24 cellular contexts compared by ENCODE assay signal in the genomic region with DNA sequence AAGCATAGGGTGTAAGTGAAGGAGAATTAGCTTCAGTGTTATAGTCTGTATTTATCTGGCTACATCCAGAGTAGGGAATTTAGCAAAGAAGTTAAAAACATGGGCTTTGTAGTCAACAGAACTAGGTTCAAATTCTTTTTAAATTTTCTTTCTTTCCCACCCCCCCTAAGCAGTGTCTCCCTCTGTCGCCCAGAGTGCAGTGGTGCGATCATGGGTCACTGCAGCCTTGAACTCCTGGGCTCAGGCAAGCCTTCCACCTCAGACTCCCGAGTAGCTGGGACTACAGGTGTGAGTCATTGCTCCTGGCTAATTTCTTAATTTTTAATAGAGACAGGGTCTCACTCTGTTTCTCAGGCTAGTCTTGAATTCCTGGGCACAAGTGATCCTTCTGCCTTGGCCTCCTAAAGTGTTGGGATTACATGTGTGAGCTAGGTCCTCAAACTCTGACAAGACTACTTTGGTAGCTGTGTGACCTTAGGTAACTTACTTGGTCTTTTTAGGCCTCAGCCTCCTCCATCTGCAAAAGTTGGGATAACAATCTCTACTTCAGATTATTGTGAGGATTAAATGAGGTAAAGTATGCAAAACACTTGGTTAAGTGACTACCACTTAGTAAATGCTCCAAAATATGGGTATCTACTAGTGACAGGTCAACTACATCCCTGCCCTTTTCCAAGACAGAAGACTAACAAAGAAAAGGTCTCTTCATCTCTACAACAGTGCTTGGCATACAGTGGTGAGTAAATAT. TPM values are rescaled to one million over a fixed set of nuclear protein-coding genes. Genes with fewer than 3 reads are reported as not detected.
DNase-seq lines count a peak whose midpoint lies in the region; ATAC-seq and TF ChIP-seq lines count a peak whose summit lies in the region.
"Had no signal": no experiment of that assay in that cellular context is flagged by ENCODE, and none has a peak within 500 bp of the region (broad histone marks: within the 10 kb centered on the region; RNA-seq: fewer than 3 reads in every experiment).

No MANE protein-coding gene starts in this region.

- no peak overlapping the region for H3K9ac ChIP-seq in Karpas-422 (ENCODE audit: low read length)

- H3K36me3 ChIP-seq in Karpas-422 (ENCODE audit: insufficient read depth, low read length) (no peaks in the 10 kb centered on the region), aorta (ENCODE audit: control insufficient read depth in 1 of 2, insufficient read depth in 2 of 2, low read length in 1 of 2) (no peaks in the 10 kb centered on the region)
- H3K36me3 ChIP-seq: ascending aorta, left lung, thyroid gland had no signal

- no peak overlapping the region for H3K4me2 ChIP-seq in Karpas-422 (ENCODE audit: low read depth, low read length, poor library complexity, severe bottlenecking)

- H3K27me3 ChIP-seq in Karpas-422 (ENCODE audit: low read length) (no peaks in the 10 kb centered on the region), foreskin keratinocyte (no peaks in the 10 kb centered on the region), aorta (ENCODE audit: control insufficient read depth in 1 of 2, insufficient read depth in 2 of 2, low read length in 1 of 2) (no peaks in the 10 kb centered on the region)
- H3K27me3 ChIP-seq: ascending aorta, left lung, thyroid gland had no signal

- H3K4me3 ChIP-seq in Karpas-422 (ENCODE audit: low read length): no peak overlapping the region
- no peak overlapping the region for H3K4me3 ChIP-seq in aorta (ENCODE audit: low read length in 2 of 2)
- H3K4me3 ChIP-seq: ascending aorta, left lung, mucosa of descending colon, skin epidermis, thyroid gland had no signal

- peak overlapping the region; percentile 33; the same call in 1 of the 2 replicates for H2AFZ ChIP-seq in Karpas-422 (ENCODE audit: low read length)

- DNase-seq in DMS53 (lab: John Stamatoyannopoulos, UW) (peak; percentile 17), DMS53 treated with DMSO at 0.1 percent for 48 hours (lab: John Stamatoyannopoulos, UW; ENCODE audit: unreplicated experiment) (no peak), Karpas-422 (peak; percentile 62), foreskin keratinocyte (no peak), DMS79 treated with DMSO at 0.1 percent for 48 hours (lab: John Stamatoyannopoulos, UW) (no peak), pons (ENCODE audit: low spot score) (no peak), aorta (no peak), superior temporal gyrus (ENCODE audit: extremely low spot score) (no peak)
- DNase-seq: 8988T; activated CD4-positive, alpha-beta T cell treated with anti-CD3 and anti-CD28 coated beads, Interleukin-2, amount 50 U/mL, for 1 hour; activated naive CD4-positive, alpha-beta T cell treated with Interleukin-2 at 50 U/mL for 16 hours; DMS79; GOT3; left lung; mucosa of descending colon; NCI-H1105 treated with DMSO at 0.1 percent for 48 hours; NCI-H2171; NCI-H748 treated with DMSO at 0.1 percent for 48 hours; SW 1271; thyroid gland had no signal

- no peaks in the 10 kb centered on the region for H4K20me1 ChIP-seq in Karpas-422 (ENCODE audit: insufficient read depth, low read depth, low read length)

- no peaks in the 10 kb centered on the region for H3K79me2 ChIP-seq in Karpas-422 (ENCODE audit: low read length)

- H3K27ac ChIP-seq in Karpas-422 (ENCODE audit: low read length) (no peak overlapping the region), foreskin keratinocyte (no peak overlapping the region), aorta (ENCODE audit: low read depth in 1 of 2, low read length in 2 of 2) (no peak overlapping the region)
- H3K27ac ChIP-seq: ascending aorta, C4-2B, thyroid gland had no signal

- WGBS in aorta, 2 donors: 69 to 71% methylated on average over 3 of the region's 3 CpGs

- no peak for ATAC-seq in foreskin keratinocyte
- ATAC-seq in aorta (ENCODE audit: low FRiP score): no peak
- ATAC-seq: left lung, mucosa of descending colon had no signal

- TF ChIP-seq CTCF in foreskin keratinocyte (conservative IDR thresholded peaks at IDR 0.05): peak; percentile 20

- intact Hi-C loops in aorta (cut with DNase I): no loop called here

- H3K9me3 ChIP-seq in Karpas-422 (ENCODE audit: low read length) (no peaks in the 10 kb centered on the region), aorta (ENCODE audit: control insufficient read depth, low read length) (no peaks in the 10 kb centered on the region)
- H3K9me3 ChIP-seq: ascending aorta, left lung, mucosa of descending colon, thyroid gland had no signal

- no peaks in the 10 kb centered on the region for H3K9me2 ChIP-seq in Karpas-422 (replicated peaks; ENCODE audit: insufficient read depth, low read length)

- H3K4me1 ChIP-seq in Karpas-422 (ENCODE audit: low read length) (peaks cover 32% of the 10 kb centered on the region), foreskin keratinocyte (peaks cover 26% of the 10 kb centered on the region), aorta (ENCODE audit: control insufficient read depth in 1 of 2, insufficient read depth in 2 of 2, low read length in 2 of 2) (no peaks in the 10 kb centered on the region)
- H3K4me1 ChIP-seq: thyroid gland had no signal

RNA-seq across cellular contexts. Expression of a gene that starts 17.8 kb away (rescaled TPM):
- total RNA-seq in Karpas-422 (2014; rRNA removed; shearing (Covaris generic); ENCODE audit: low replicate concordance): 24.7 and 57.1 TPM in 2 replicates
- total RNA-seq in foreskin keratinocyte (4.3 and 4.5 TPM in 2 replicates), aorta (10 to 100 TPM; 18.2 to 19.6 TPM)
- polyA plus RNA-seq in foreskin keratinocyte (5.4 and 6.1 TPM in 2 replicates), aorta (10 to 100 TPM; 14.9 to 16.3 TPM)

RNA-seq across cellular contexts. Expression of a gene that starts 18.6 kb away (rescaled TPM):
- total RNA-seq in Karpas-422 (2014; rRNA removed; shearing (Covaris generic); ENCODE audit: low replicate concordance): 0.15 and 1.3 TPM in 2 replicates
- total RNA-seq in foreskin keratinocyte (1.4 and 1.9 TPM in 2 replicates), aorta (10 to 100 TPM; 18.9 to 27.1 TPM)
- polyA plus RNA-seq in foreskin keratinocyte (1.2 and 1.8 TPM in 2 replicates), aorta (10 to 100 TPM in 1 of 2 donors, 1 to 10 TPM in 1; 6.4 to 16.9 TPM)

RNA-seq across cellular contexts. Expression of a gene that starts 42.6 kb away (rescaled TPM):
- 36.8 and 72.1 TPM in 2 replicates for total RNA-seq in Karpas-422 (2014; rRNA removed; shearing (Covaris generic); ENCODE audit: low replicate concordance)
- 35.6 and 37.1 TPM in 2 replicates for total RNA-seq in foreskin keratinocyte
- 39.8 and 40.3 TPM in 2 replicates for polyA plus RNA-seq in foreskin keratinocyte
- 10 to 100 TPM; 31.9 to 35.4 TPM for total RNA-seq in aorta
- 10 to 100 TPM; 27.4 to 46.9 TPM for polyA plus RNA-seq in aorta

RNA-seq across cellular contexts. Expression of a gene that starts 42.8 kb away (rescaled TPM):
- 216 and 273 TPM in 2 replicates for total RNA-seq in Karpas-422 (2014; rRNA removed; shearing (Covaris generic); ENCODE audit: low replicate concordance)
- 138 and 144 TPM in 2 replicates for total RNA-seq in foreskin keratinocyte
- polyA plus RNA-seq in foreskin keratinocyte: 177 and 180 TPM in 2 replicates
- 10 to 100 TPM; 73.0 to 85.4 TPM for total RNA-seq in aorta
- polyA plus RNA-seq in aorta: 100 to 1,000 TPM in 1 of 2 donors, 10 to 100 TPM in 1; 49.5 to 279 TPM

RNA-seq across cellular contexts. Expression of a gene that starts 46.3 kb away (rescaled TPM):
- total RNA-seq in Karpas-422 (2014; rRNA removed; shearing (Covaris generic); ENCODE audit: low replicate concordance): 1.4 and 22.6 TPM in 2 replicates
- 2.5 and 4.2 TPM in 2 replicates for total RNA-seq in foreskin keratinocyte
- 2.2 and 3.1 TPM in 2 replicates for polyA plus RNA-seq in foreskin keratinocyte
- under 1 TPM in 1 of 2 donors, not detected in 1; 0.24 TPM for total RNA-seq in aorta
- polyA plus RNA-seq in aorta: 1 to 10 TPM in 1 of 2 donors, not detected in 1; 4.1 TPM
- total RNA-seq: ascending aorta, frontal cortex, thyroid gland had no signal

Comparison
In these comparisons a context has a peak if more than half of its experiments do, and no peak if none do; other contexts are left out.
1. DNase-seq: peak in DMS53 (single experiment) and Karpas-422 (single experiment); none in DMS53 treated with DMSO at 0.1 percent for 48 hours (single experiment), foreskin keratinocyte (0 of 2), DMS79 treated with DMSO at 0.1 percent for 48 hours (single experiment), pons (single experiment), aorta (0 of 2) and superior temporal gyrus (single experiment).